1 cellular context compared by ENCODE assay signal in the genomic region with DNA sequence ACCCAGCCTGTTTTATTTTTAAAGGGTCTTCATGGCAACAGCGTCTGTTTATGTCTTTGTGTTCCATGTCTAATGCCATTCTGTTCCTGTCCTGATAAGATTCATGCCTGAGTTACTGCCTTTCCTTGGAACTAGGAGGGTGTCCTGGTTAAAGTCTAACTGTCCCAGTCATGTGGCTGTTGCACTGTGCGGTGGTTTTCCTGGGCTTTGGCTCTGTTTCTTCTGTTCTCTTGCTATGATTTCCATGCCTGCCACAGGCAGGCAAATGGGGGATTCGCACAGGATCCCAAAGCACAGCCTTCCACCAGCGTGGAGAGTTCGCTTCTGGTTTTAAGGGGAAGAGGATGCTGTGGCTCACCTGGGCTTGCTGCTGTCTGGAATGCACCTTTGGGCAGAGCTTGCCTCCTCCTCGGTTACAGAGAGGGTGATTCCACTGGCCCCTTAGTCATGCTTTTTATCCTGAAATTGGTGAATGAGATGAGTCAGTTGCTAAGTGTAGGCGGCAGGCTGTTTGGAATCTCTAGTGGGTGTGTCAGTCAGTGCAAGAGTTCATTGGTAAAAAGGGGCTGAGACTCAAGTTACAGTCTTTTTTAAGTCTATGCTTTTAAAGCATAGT.
TF ChIP-seq lines count a peak whose summit lies in the region.

No MANE protein-coding gene starts in this region.

TF ChIP-seq in K562, 482 proteins besides CTCF, POLR2A, EP300 and RAD21 (continued from another document and continues in another):
- TF ChIP-seq, protein P1, sequence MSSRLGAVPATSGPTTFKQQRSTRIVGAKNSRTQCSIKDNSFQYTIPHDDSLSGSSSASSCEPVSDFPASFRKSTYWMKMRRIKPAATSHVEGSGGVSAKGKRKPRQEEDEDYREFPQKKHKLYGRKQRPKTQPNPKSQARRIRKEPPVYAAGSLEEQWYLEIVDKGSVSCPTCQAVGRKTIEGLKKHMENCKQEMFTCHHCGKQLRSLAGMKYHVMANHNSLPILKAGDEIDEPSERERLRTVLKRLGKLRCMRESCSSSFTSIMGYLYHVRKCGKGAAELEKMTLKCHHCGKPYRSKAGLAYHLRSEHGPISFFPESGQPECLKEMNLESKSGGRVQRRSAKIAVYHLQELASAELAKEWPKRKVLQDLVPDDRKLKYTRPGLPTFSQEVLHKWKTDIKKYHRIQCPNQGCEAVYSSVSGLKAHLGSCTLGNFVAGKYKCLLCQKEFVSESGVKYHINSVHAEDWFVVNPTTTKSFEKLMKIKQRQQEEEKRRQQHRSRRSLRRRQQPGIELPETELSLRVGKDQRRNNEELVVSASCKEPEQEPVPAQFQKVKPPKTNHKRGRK (tag; IDR thresholded peaks at IDR 0.05) = no peak
- TF ChIP-seq FIP1L1 (IDR thresholded peaks at IDR 0.05; ENCODE audit: low read depth, low read length, poor library complexity, severe bottlenecking) (no peak), TAF7 (tag; IDR thresholded peaks at IDR 0.05) (no peak), SMARCA5 (IDR thresholded peaks at IDR 0.05) (no peak), ELF4 (CRISPR knock-in tag; IDR thresholded peaks at IDR 0.05) (no peak), NR3C1 (CRISPR knock-in tag; IDR thresholded peaks at IDR 0.05) (no peak), RFX7 (CRISPR knock-in tag; IDR thresholded peaks at IDR 0.05) (no peak), BCOR (IDR thresholded peaks at IDR 0.05) (no peak), SNRNP70 (optimal IDR thresholded peaks at IDR 0.05; ENCODE audit: low read depth, low read length) (no peak), HDGF (IDR thresholded peaks at IDR 0.05) (no peak), PRMT5 (CRISPR knock-in tag; IDR thresholded peaks at IDR 0.05) (no peak), ZNF445 (CRISPR knock-in tag; IDR thresholded peaks at IDR 0.05; ENCODE audit: low read depth) (no peak), RBM25 (IDR thresholded peaks at IDR 0.05; ENCODE audit: low read depth, low read length, severe bottlenecking) (no peak), CBFA2T3 (IDR thresholded peaks at IDR 0.05) (0 out of 2 replicates have a peak, but pooled peaks have one; percentile 16), RHOXF2B (CRISPR knock-in tag; conservative IDR thresholded peaks at IDR 0.05) (no peak), NR2C1 (IDR thresholded peaks at IDR 0.05) (no peak), NR2C1 (tag; IDR thresholded peaks at IDR 0.05) (no peak), MAZ (CRISPR knock-in tag; conservative IDR thresholded peaks at IDR 0.05 in 1 of 2, IDR thresholded peaks at IDR 0.05 in 1 of 2) (no peak), HDAC2 (IDR thresholded peaks at IDR 0.05) (peak; percentile 50; the same call in 1 of the 2 replicates), ZNF316 (IDR thresholded peaks at IDR 0.05) (peak; percentile 61), POLR2G (IDR thresholded peaks at IDR 0.05; ENCODE audit: low read depth, low read length) (no peak), MAFF (IDR thresholded peaks at IDR 0.05; ENCODE audit: low read length) (peak; percentile 34; the same call in 1 of the 2 replicates)
- TF ChIP-seq, protein P2, sequence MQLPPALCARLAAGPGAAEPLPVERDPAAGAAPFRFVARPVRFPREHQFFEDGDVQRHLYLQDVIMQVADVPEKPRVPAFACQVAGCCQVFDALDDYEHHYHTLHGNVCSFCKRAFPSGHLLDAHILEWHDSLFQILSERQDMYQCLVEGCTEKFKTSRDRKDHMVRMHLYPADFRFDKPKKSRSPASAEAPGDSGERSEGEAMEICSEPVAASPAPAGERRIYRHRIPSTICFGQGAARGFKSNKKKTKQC (CRISPR knock-in tag; IDR thresholded peaks at IDR 0.05) = no peak
- TF ChIP-seq, protein P3, sequence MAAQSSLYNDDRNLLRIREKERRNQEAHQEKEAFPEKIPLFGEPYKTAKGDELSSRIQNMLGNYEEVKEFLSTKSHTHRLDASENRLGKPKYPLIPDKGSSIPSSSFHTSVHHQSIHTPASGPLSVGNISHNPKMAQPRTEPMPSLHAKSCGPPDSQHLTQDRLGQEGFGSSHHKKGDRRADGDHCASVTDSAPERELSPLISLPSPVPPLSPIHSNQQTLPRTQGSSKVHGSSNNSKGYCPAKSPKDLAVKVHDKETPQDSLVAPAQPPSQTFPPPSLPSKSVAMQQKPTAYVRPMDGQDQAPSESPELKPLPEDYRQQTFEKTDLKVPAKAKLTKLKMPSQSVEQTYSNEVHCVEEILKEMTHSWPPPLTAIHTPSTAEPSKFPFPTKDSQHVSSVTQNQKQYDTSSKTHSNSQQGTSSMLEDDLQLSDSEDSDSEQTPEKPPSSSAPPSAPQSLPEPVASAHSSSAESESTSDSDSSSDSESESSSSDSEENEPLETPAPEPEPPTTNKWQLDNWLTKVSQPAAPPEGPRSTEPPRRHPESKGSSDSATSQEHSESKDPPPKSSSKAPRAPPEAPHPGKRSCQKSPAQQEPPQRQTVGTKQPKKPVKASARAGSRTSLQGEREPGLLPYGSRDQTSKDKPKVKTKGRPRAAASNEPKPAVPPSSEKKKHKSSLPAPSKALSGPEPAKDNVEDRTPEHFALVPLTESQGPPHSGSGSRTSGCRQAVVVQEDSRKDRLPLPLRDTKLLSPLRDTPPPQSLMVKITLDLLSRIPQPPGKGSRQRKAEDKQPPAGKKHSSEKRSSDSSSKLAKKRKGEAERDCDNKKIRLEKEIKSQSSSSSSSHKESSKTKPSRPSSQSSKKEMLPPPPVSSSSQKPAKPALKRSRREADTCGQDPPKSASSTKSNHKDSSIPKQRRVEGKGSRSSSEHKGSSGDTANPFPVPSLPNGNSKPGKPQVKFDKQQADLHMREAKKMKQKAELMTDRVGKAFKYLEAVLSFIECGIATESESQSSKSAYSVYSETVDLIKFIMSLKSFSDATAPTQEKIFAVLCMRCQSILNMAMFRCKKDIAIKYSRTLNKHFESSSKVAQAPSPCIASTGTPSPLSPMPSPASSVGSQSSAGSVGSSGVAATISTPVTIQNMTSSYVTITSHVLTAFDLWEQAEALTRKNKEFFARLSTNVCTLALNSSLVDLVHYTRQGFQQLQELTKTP (IDR thresholded peaks at IDR 0.05; ENCODE audit: low read depth in 1 of 2, partially characterized antibody in 2 of 2) = no peak
- TF ChIP-seq, protein P4, sequence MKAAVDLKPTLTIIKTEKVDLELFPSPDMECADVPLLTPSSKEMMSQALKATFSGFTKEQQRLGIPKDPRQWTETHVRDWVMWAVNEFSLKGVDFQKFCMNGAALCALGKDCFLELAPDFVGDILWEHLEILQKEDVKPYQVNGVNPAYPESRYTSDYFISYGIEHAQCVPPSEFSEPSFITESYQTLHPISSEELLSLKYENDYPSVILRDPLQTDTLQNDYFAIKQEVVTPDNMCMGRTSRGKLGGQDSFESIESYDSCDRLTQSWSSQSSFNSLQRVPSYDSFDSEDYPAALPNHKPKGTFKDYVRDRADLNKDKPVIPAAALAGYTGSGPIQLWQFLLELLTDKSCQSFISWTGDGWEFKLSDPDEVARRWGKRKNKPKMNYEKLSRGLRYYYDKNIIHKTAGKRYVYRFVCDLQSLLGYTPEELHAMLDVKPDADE (conservative IDR thresholded peaks at IDR 0.05; ENCODE audit: control insufficient read depth, low read depth, low read length) = no peak
- TF ChIP-seq, protein P5, sequence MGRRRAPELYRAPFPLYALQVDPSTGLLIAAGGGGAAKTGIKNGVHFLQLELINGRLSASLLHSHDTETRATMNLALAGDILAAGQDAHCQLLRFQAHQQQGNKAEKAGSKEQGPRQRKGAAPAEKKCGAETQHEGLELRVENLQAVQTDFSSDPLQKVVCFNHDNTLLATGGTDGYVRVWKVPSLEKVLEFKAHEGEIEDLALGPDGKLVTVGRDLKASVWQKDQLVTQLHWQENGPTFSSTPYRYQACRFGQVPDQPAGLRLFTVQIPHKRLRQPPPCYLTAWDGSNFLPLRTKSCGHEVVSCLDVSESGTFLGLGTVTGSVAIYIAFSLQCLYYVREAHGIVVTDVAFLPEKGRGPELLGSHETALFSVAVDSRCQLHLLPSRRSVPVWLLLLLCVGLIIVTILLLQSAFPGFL (CRISPR knock-in tag; IDR thresholded peaks at IDR 0.05) = no peak
- TF ChIP-seq, protein P6, sequence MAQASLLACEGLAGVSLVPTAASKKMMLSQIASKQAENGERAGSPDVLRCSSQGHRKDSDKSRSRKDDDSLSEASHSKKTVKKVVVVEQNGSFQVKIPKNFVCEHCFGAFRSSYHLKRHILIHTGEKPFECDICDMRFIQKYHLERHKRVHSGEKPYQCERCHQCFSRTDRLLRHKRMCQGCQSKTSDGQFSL (CRISPR knock-in tag; IDR thresholded peaks at IDR 0.05) = no peak
- TF ChIP-seq, protein P6 (tag; IDR thresholded peaks at IDR 0.05) = no peak
- TF ChIP-seq, protein P7, sequence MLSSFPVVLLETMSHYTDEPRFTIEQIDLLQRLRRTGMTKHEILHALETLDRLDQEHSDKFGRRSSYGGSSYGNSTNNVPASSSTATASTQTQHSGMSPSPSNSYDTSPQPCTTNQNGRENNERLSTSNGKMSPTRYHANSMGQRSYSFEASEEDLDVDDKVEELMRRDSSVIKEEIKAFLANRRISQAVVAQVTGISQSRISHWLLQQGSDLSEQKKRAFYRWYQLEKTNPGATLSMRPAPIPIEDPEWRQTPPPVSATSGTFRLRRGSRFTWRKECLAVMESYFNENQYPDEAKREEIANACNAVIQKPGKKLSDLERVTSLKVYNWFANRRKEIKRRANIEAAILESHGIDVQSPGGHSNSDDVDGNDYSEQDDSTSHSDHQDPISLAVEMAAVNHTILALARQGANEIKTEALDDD (IDR thresholded peaks at IDR 0.05) = peak; percentile 70; the same call in 1 of the 2 replicates
- TF ChIP-seq, protein P8, sequence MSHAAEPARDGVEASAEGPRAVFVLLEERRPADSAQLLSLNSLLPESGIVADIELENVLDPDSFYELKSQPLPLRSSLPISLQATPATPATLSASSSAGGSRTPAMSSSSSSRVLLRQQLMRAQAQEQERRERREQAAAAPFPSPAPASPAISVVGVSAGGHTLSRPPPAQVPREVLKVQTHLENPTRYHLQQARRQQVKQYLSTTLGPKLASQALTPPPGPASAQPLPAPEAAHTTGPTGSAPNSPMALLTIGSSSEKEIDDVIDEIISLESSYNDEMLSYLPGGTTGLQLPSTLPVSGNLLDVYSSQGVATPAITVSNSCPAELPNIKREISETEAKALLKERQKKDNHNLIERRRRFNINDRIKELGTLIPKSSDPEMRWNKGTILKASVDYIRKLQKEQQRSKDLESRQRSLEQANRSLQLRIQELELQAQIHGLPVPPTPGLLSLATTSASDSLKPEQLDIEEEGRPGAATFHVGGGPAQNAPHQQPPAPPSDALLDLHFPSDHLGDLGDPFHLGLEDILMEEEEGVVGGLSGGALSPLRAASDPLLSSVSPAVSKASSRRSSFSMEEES (CRISPR knock-in tag; IDR thresholded peaks at IDR 0.05) = no peak
- TF ChIP-seq, protein P9, sequence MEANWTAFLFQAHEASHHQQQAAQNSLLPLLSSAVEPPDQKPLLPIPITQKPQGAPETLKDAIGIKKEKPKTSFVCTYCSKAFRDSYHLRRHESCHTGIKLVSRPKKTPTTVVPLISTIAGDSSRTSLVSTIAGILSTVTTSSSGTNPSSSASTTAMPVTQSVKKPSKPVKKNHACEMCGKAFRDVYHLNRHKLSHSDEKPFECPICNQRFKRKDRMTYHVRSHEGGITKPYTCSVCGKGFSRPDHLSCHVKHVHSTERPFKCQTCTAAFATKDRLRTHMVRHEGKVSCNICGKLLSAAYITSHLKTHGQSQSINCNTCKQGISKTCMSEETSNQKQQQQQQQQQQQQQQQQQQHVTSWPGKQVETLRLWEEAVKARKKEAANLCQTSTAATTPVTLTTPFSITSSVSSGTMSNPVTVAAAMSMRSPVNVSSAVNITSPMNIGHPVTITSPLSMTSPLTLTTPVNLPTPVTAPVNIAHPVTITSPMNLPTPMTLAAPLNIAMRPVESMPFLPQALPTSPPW (CRISPR knock-in tag; IDR thresholded peaks at IDR 0.05) = no peak; the same call in 1 of the 2 replicates
- TF ChIP-seq, protein P10, sequence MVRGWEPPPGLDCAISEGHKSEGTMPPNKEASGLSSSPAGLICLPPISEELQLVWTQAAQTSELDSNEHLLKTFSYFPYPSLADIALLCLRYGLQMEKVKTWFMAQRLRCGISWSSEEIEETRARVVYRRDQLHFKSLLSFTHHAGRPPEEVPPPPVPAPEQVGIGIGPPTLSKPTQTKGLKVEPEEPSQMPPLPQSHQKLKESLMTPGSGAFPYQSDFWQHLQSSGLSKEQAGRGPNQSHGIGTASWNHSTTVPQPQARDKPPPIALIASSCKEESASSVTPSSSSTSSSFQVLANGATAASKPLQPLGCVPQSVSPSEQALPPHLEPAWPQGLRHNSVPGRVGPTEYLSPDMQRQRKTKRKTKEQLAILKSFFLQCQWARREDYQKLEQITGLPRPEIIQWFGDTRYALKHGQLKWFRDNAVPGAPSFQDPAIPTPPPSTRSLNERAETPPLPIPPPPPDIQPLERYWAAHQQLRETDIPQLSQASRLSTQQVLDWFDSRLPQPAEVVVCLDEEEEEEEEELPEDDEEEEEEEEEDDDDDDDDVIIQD (CRISPR knock-in tag; IDR thresholded peaks at IDR 0.05) = no peak
- TF ChIP-seq, protein P11, sequence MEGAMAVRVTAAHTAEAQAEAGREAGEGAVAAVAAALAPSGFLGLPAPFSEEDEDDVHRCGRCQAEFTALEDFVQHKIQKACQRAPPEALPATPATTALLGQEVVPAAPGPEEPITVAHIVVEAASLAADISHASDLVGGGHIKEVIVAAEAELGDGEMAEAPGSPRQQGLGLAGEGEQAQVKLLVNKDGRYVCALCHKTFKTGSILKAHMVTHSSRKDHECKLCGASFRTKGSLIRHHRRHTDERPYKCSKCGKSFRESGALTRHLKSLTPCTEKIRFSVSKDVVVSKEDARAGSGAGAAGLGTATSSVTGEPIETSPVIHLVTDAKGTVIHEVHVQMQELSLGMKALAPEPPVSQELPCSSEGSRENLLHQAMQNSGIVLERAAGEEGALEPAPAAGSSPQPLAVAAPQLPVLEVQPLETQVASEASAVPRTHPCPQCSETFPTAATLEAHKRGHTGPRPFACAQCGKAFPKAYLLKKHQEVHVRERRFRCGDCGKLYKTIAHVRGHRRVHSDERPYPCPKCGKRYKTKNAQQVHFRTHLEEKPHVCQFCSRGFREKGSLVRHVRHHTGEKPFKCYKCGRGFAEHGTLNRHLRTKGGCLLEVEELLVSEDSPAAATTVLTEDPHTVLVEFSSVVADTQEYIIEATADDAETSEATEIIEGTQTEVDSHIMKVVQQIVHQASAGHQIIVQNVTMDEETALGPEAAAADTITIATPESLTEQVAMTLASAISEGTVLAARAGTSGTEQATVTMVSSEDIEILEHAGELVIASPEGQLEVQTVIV (CRISPR knock-in tag; IDR thresholded peaks at IDR 0.05; ENCODE audit: borderline replicate concordance) = no peak
- TF ChIP-seq, protein P12, sequence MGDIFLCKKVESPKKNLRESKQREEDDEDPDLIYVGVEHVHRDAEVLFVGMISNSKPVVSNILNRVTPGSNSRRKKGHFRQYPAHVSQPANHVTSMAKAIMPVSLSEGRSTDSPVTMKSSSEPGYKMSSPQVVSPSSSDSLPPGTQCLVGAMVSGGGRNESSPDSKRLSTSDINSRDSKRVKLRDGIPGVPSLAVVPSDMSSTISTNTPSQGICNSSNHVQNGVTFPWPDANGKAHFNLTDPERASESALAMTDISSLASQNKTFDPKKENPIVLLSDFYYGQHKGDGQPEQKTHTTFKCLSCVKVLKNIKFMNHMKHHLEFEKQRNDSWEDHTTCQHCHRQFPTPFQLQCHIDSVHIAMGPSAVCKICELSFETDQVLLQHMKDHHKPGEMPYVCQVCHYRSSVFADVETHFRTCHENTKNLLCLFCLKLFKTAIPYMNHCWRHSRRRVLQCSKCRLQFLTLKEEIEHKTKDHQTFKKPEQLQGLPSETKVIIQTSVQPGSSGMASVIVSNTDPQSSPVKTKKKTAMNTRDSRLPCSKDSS (IDR thresholded peaks at IDR 0.05; ENCODE audit: low read depth, partially characterized antibody) = no peak
